Comparison of ENCODE assay signal across 8 cellular contexts in genomic region chr1:234543442-234544093, GRCh38.
DNase-seq lines count a peak whose midpoint lies in the region; ATAC-seq and TF ChIP-seq lines count a peak whose summit lies in the region.

No MANE protein-coding gene starts in this region.

- peak overlapping the region; percentile 68 for H3K27ac Mint-ChIP-seq in activated T-helper 17 cell treated with anti-CD3 and anti-CD28 coated beads, Interleukin-2, amount 50 U/mL, for 72 hours
- no peak overlapping the region for H3K27ac Mint-ChIP-seq in stimulated activated naive B cell treated with anti-CD40 and anti-IgM and Interleukin-4, amounts not matched to agents 10 μg/mL and 1 μg/mL and 100 μg/mL, for 72 hours

- peaks cover 10% of the 10 kb centered on the region for H3K27me3 Mint-ChIP-seq in activated T-helper 17 cell treated with anti-CD3 and anti-CD28 coated beads, Interleukin-2, amount 50 U/mL, for 72 hours
- no peaks in the 10 kb centered on the region for H3K27me3 Mint-ChIP-seq in stimulated activated naive B cell treated with anti-CD40 and anti-IgM and Interleukin-4, amounts not matched to agents 10 μg/mL and 1 μg/mL and 100 μg/mL, for 72 hours

- ATAC-seq in activated T-helper 17 cell treated with anti-CD3 and anti-CD28 coated beads, Interleukin-2, amount 50 U/mL, for 72 hours (replicated peaks), result no peak
- ATAC-seq in left ventricle myocardium superior (peak; percentile 80), sciatic nerve (peak; percentile 5)
- ATAC-seq in activated CD4-positive, CD25-positive, alpha-beta regulatory T cell treated with anti-CD3 and anti-CD28 coated beads, Interleukin-2, amount 50 U/mL, for 24 hours, result no peak
- no peak for ATAC-seq in stimulated activated naive B cell treated with anti-CD40 and anti-IgM and Interleukin-4, amounts not matched to agents 10 μg/mL and 1 μg/mL and 100 μg/mL, for 72 hours (replicated peaks)

- intact Hi-C loops in left ventricle myocardium superior (cut with micrococcal nuclease) (no loop called here), sciatic nerve (cut with DNase I) (no loop called here), posterior vena cava (cut with DNase I) (no loop called here)

- no peak for TF ChIP-seq CTCF in GM13977 (IDR thresholded peaks at IDR 0.05; ENCODE audit: extremely low read depth, insufficient read depth, missing control alignments)

- H3K4me3 Mint-ChIP-seq in activated T-helper 17 cell treated with anti-CD3 and anti-CD28 coated beads, Interleukin-2, amount 50 U/mL, for 72 hours, result peak overlapping the region; percentile 37
- H3K4me3 Mint-ChIP-seq in stimulated activated naive B cell treated with anti-CD40 and anti-IgM and Interleukin-4, amounts not matched to agents 10 μg/mL and 1 μg/mL and 100 μg/mL, for 72 hours, result no peak overlapping the region

- DNase-seq in G401 (ENCODE audit: low spot score) (peak; percentile 81), left ventricle myocardium superior (peak; percentile 75), sciatic nerve (ENCODE audit: low spot score) (no peak), posterior vena cava (ENCODE audit: low spot score) (no peak), GM13977 (ENCODE audit: low spot score) (no peak)
- no peak for DNase-seq in stimulated activated naive B cell treated with anti-CD40 and anti-IgM and Interleukin-4, amounts not matched to agents 10 μg/mL and 1 μg/mL and 100 μg/mL, for 72 hours

- H3K4me1 Mint-ChIP-seq in activated T-helper 17 cell treated with anti-CD3 and anti-CD28 coated beads, Interleukin-2, amount 50 U/mL, for 72 hours, result peaks cover 14% of the 10 kb centered on the region
- H3K4me1 Mint-ChIP-seq in stimulated activated naive B cell treated with anti-CD40 and anti-IgM and Interleukin-4, amounts not matched to agents 10 μg/mL and 1 μg/mL and 100 μg/mL, for 72 hours, result peaks cover 18 to 23% of the 10 kb centered on the region in 2 donors

- in situ Hi-C loops in G401 (cut with HindIII; ENCODE audit: low sequenced_read_pairs), result no loop called here
- in situ Hi-C loops in GM13977 (cut with MboI; ENCODE audit: low pct_unique_long_range_greater_than_20kb, low sequenced_read_pairs, unreplicated experiment), result no loop called here

- H3K36me3 Mint-ChIP-seq in activated T-helper 17 cell treated with anti-CD3 and anti-CD28 coated beads, Interleukin-2, amount 50 U/mL, for 72 hours (ENCODE audit: low read depth), result no peaks in the 10 kb centered on the region
- no peaks in the 10 kb centered on the region for H3K36me3 Mint-ChIP-seq in stimulated activated naive B cell treated with anti-CD40 and anti-IgM and Interleukin-4, amounts not matched to agents 10 μg/mL and 1 μg/mL and 100 μg/mL, for 72 hours

- H3K9me3 Mint-ChIP-seq in activated T-helper 17 cell treated with anti-CD3 and anti-CD28 coated beads, Interleukin-2, amount 50 U/mL, for 72 hours, result no peaks in the 10 kb centered on the region
- no peaks in the 10 kb centered on the region for H3K9me3 Mint-ChIP-seq in stimulated activated naive B cell treated with anti-CD40 and anti-IgM and Interleukin-4, amounts not matched to agents 10 μg/mL and 1 μg/mL and 100 μg/mL, for 72 hours

Comparison
In these comparisons a context has a peak if more than half of its experiments do, and no peak if none do; other contexts are left out.
1. DNase-seq: peak in G401 (single experiment) and left ventricle myocardium superior (single experiment); none in sciatic nerve (single experiment), posterior vena cava (single experiment), GM13977 (single experiment) and stimulated activated naive B cell treated with anti-CD40 and anti-IgM and Interleukin-4, amounts not matched to agents 10 μg/mL and 1 μg/mL and 100 μg/mL, for 72 hours (single experiment).
2. ATAC-seq: peak in left ventricle myocardium superior (single experiment) and sciatic nerve (single experiment); none in activated T-helper 17 cell treated with anti-CD3 and anti-CD28 coated beads, Interleukin-2, amount 50 U/mL, for 72 hours (single experiment), activated CD4-positive, CD25-positive, alpha-beta regulatory T cell treated with anti-CD3 and anti-CD28 coated beads, Interleukin-2, amount 50 U/mL, for 24 hours (0 of 2) and stimulated activated naive B cell treated with anti-CD40 and anti-IgM and Interleukin-4, amounts not matched to agents 10 μg/mL and 1 μg/mL and 100 μg/mL, for 72 hours (0 of 2).